In the genomic region with DNA sequence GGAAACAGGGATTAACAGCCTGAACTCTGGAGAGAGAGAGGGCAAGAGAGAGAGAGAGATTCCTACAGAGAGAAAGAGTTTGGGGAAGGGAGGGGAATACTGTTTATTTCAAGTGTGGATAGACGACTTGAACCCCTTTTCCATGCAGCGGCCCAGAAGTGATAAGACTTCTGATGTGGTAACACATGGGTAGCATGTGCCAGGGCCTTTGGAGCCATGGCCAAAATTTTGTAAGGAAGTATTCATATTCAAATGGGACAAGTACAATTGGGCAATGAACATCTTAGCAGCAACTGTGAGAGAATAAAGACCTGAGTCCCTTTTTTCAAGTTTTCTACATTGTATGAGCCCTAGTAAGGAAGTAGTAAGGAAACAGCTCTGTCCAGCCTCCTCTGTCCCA, we compare ENCODE assay signal across 35 cellular contexts. TPM values are rescaled to one million over a fixed set of nuclear protein-coding genes. Genes with fewer than 3 reads are reported as not detected.
"Had no signal": no experiment of that assay in that cellular context is flagged by ENCODE, and none has a peak within 500 bp of the region (broad histone marks: within the 10 kb centered on the region; RNA-seq: fewer than 3 reads in every experiment).

No MANE protein-coding gene starts in this region.

- H3K4me1 Mint-ChIP-seq: memory B cell; mesothelial cell of epicardium; naive B cell; stimulated activated effector memory CD8-positive, alpha-beta T cell treated with anti-CD3 and anti-CD28 coated beads, Interleukin-12 subunit alpha, Interleukin-12 subunit beta, amount 100 ng/mL, for 72 hours had no signal

- H3K79me2 ChIP-seq: hepatocyte had no signal

- DNase-seq: central memory CD4-positive, alpha-beta T cell; colonic mucosa; dermis blood vessel endothelial cell; effector memory CD4-positive, alpha-beta T cell; erythroblast; esophagus squamous epithelium; left colon; mucosa of descending colon; naive B cell; stimulated activated CD4-positive, alpha-beta T cell treated with anti-CD3 and anti-CD28 coated beads, Interleukin-2, amount 100 ng/mL, for 24 hours; stimulated activated CD4-positive, alpha-beta T cell treated with anti-CD3 and anti-CD28 coated beads, Interleukin-4, amount 100 ng/mL, for 24 hours; stimulated activated naive CD4-positive, alpha-beta T cell treated with Interleukin-2 at 50 U/mL for 16 hours; stomach; thyroid gland; trophoblast cell had no signal

- H3K27ac ChIP-seq: colonic mucosa, esophagus squamous epithelium, hepatocyte, prostate gland, stomach, thyroid gland, vagina had no signal

- H3K4me3 Mint-ChIP-seq: memory B cell; mesothelial cell of epicardium; naive B cell; natural killer cell treated with Interleukin-12 subunit alpha and Interleukin-12 subunit beta and Interleukin-15 and Interleukin-18, amount 100 ng/mL, for 72 hours; stimulated activated effector memory CD8-positive, alpha-beta T cell treated with anti-CD3 and anti-CD28 coated beads, Interleukin-12 subunit alpha, Interleukin-12 subunit beta, amount 100 ng/mL, for 72 hours had no signal

- H3K36me3 ChIP-seq: colonic mucosa, esophagus squamous epithelium, prostate gland, stomach, thyroid gland, vagina had no signal

- ATAC-seq: left colon; mucosa of descending colon; natural killer cell treated with Interleukin-12 subunit alpha and Interleukin-12 subunit beta and Interleukin-15 and Interleukin-18, amount 100 ng/mL, for 72 hours; stimulated activated effector memory CD8-positive, alpha-beta T cell treated with anti-CD3 and anti-CD28 coated beads, Interleukin-12 subunit alpha, Interleukin-12 subunit beta, amount 100 ng/mL, for 72 hours had no signal

- H3K36me3 Mint-ChIP-seq: mesothelial cell of epicardium; stimulated activated effector memory CD8-positive, alpha-beta T cell treated with anti-CD3 and anti-CD28 coated beads, Interleukin-12 subunit alpha, Interleukin-12 subunit beta, amount 100 ng/mL, for 72 hours had no signal

- H3K4me2 ChIP-seq: hepatocyte, smooth muscle cell had no signal

- H3K4me1 ChIP-seq: colonic mucosa, esophagus squamous epithelium, prostate gland, stomach, thyroid gland, vagina had no signal

- H3K27me3 Mint-ChIP-seq: memory B cell, naive B cell had no signal

- H3K4me3 ChIP-seq: colonic mucosa, esophagus squamous epithelium, hepatocyte, lung, mucosa of descending colon, prostate gland, smooth muscle cell, stomach, thyroid gland, vagina had no signal

- H3K9me3 ChIP-seq: colonic mucosa, prostate gland, thyroid gland, vagina had no signal

- H3K27me3 ChIP-seq: colonic mucosa, esophagus squamous epithelium, hepatocyte, stomach, thyroid gland, vagina had no signal

- H3K27ac Mint-ChIP-seq: memory B cell; mesothelial cell of epicardium; naive B cell; natural killer cell treated with Interleukin-12 subunit alpha and Interleukin-12 subunit beta and Interleukin-15 and Interleukin-18, amount 100 ng/mL, for 72 hours; stimulated activated effector memory CD8-positive, alpha-beta T cell treated with anti-CD3 and anti-CD28 coated beads, Interleukin-12 subunit alpha, Interleukin-12 subunit beta, amount 100 ng/mL, for 72 hours had no signal

RNA-seq across cellular contexts. Expression of gene CCDC196, which starts 42.4 kb away (rescaled TPM):
- total RNA-seq: chondrocyte; dermis blood vessel endothelial cell; esophagus squamous epithelium; fibroblast of villous mesenchyme; frontal cortex; glomerular endothelial cell; hepatocyte; kidney epithelial cell; lung; mesothelial cell of epicardium; natural killer cell treated with Interleukin-12 subunit alpha and Interleukin-12 subunit beta and Interleukin-15 and Interleukin-18, amount 100 ng/mL, for 72 hours; osteocyte; renal cortical epithelial cell; sciatic nerve; smooth muscle cell; stomach; subcutaneous adipose tissue; temporal lobe; thyroid gland; ureter; vagina had no signal
- polyA plus RNA-seq: hepatocyte, lung, smooth muscle cell, stomach had no signal
